In the genomic region with DNA sequence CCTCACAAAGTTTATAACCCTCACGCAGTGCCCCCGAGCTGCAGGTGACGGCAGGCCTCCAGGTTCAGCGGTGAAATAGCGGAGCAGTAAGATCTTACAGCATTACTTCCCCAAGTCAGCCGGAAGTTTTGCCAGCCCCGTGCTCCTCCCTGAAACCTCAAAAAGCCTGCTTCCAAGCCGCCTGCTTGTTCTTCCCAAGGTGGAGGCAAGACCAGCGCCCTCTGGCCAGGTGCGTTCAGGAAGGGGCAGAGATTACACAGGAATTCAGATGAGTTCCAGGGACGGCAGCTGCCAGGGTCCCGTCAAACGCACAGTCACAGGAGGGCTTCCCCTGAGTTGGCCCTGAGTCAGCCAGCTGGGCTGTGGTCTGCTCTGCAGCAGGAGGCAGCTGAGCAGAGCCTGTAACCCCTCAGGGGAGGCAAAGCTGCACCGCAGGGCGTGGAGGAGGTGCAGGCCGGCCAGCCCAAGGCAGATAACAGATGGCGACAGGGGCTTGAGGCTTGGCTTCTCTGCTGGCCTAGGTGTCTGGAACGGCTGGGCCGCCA, we compare ENCODE assay signal across 9 cellular contexts.
A peak's percentile ranks its signal among the peaks of the same experiment; 100 is the strongest.
DNase-seq lines count a peak whose midpoint lies in the region; ATAC-seq and TF ChIP-seq lines count a peak whose summit lies in the region.
"Had no signal": no experiment of that assay in that cellular context is flagged by ENCODE, and none has a peak within 500 bp of the region (broad histone marks: within the 10 kb centered on the region; RNA-seq: fewer than 3 reads in every experiment).

No MANE protein-coding gene starts in this region.

- H3K4me3 Mint-ChIP-seq in activated CD4-positive, alpha-beta T cell treated with anti-CD3 and anti-CD28 coated beads for 36 hours = no peak overlapping the region
- H3K4me3 Mint-ChIP-seq in T-cell (peak overlapping the region in 2 of 3 donors; percentile 21 to 51), Calu3 (ENCODE audit: low read depth, unreplicated experiment) (no peak overlapping the region)
- peak overlapping the region; percentile 85 for H3K4me3 Mint-ChIP-seq in stimulated activated memory B cell treated with anti-CD40 and anti-IgM and Interleukin-4, amounts not matched to agents 10 μg/mL and 1 μg/mL and 100 μg/mL, for 72 hours

- H3K36me3 ChIP-seq in colonic mucosa = no peaks in the 10 kb centered on the region

- ATAC-seq in activated CD4-positive, alpha-beta T cell treated with anti-CD3 and anti-CD28 coated beads for 36 hours = peak; percentile 68
- ATAC-seq in HG03060 (IDR thresholded peaks at IDR 0.05; ENCODE audit: low read depth, unreplicated experiment) (peak; percentile 48), T-cell (replicated peaks in 1 of 4) (peak; percentile 60 to 77 (median 68))
- peak; percentile 96 for ATAC-seq in stimulated activated memory B cell treated with anti-CD40 and anti-IgM and Interleukin-4, amounts not matched to agents 10 μg/mL and 1 μg/mL and 100 μg/mL, for 72 hours

- peaks cover 11% of the 10 kb centered on the region for H3K4me1 Mint-ChIP-seq in activated CD4-positive, alpha-beta T cell treated with anti-CD3 and anti-CD28 coated beads for 36 hours
- peaks cover 9 to 12% (median 12%) of the 10 kb centered on the region in 3 donors for H3K4me1 Mint-ChIP-seq in T-cell
- peaks cover 42% of the 10 kb centered on the region for H3K4me1 Mint-ChIP-seq in stimulated activated memory B cell treated with anti-CD40 and anti-IgM and Interleukin-4, amounts not matched to agents 10 μg/mL and 1 μg/mL and 100 μg/mL, for 72 hours
- H3K4me1 Mint-ChIP-seq in Calu3 (ENCODE audit: low read depth, unreplicated experiment) = no peaks in the 10 kb centered on the region

- intact Hi-C loops in activated CD4-positive, alpha-beta T cell treated with anti-CD3 and anti-CD28 coated beads for 36 hours (cut with DNase I, micrococcal nuclease) = no loop called here
- intact Hi-C loops in colonic mucosa (cut with DNase I) (no loop called here), Calu3 (cut with micrococcal nuclease; ENCODE audit: unreplicated experiment) (no loop called here)

- no peaks in the 10 kb centered on the region for H3K27me3 ChIP-seq in colonic mucosa

- no peak overlapping the region for H3K27ac Mint-ChIP-seq in activated CD4-positive, alpha-beta T cell treated with anti-CD3 and anti-CD28 coated beads for 36 hours
- H3K27ac Mint-ChIP-seq in T-cell = no peak overlapping the region
- H3K27ac Mint-ChIP-seq in stimulated activated memory B cell treated with anti-CD40 and anti-IgM and Interleukin-4, amounts not matched to agents 10 μg/mL and 1 μg/mL and 100 μg/mL, for 72 hours = peak overlapping the region; percentile 65
- no peak overlapping the region for H3K27ac Mint-ChIP-seq in Calu3 (ENCODE audit: unreplicated experiment)

- CTCF ChIA-PET in activated CD4-positive, alpha-beta T cell treated with anti-CD3 and anti-CD28 coated beads for 36 hours (lab: Charles Lee) = interaction anchor here (0.5 to 1.2 kb wide), 2 partner anchors 24 to 159 kb away, joined by 3 to 4 read pairs; no protein-coding TSS in a partner anchor
- CTCF ChIA-PET in T-cell (lab: Charles Lee) (no interaction called here), Calu3 (lab: Charles Lee) (no interaction called here)

- TF ChIP-seq CTCF in colonic mucosa (IDR thresholded peaks at IDR 0.05) (no peak), Calu3 (IDR thresholded peaks at IDR 0.05; ENCODE audit: unreplicated experiment) (no peak)

- no peak overlapping the region for H3K4me3 ChIP-seq in colonic mucosa

- H3K4me1 ChIP-seq in colonic mucosa = no peaks in the 10 kb centered on the region

- H3K27me3 Mint-ChIP-seq in activated CD4-positive, alpha-beta T cell treated with anti-CD3 and anti-CD28 coated beads for 36 hours = no peaks in the 10 kb centered on the region
- H3K27me3 Mint-ChIP-seq in T-cell (peaks cover 10 to 13% of the 10 kb centered on the region in 2 donors), Calu3 (ENCODE audit: unreplicated experiment) (peaks cover 32% of the 10 kb centered on the region)
- peaks cover 23% of the 10 kb centered on the region for H3K27me3 Mint-ChIP-seq in stimulated activated memory B cell treated with anti-CD40 and anti-IgM and Interleukin-4, amounts not matched to agents 10 μg/mL and 1 μg/mL and 100 μg/mL, for 72 hours

- peak overlapping the region in 1 of 2 donors; percentile 39 for H3K9ac ChIP-seq in colonic mucosa (ENCODE audit: low read depth in 2 of 2, low read length in 2 of 2)

- POLR2A ChIA-PET in activated CD4-positive, alpha-beta T cell treated with anti-CD3 and anti-CD28 coated beads for 36 hours (lab: Charles Lee) = no interaction called here
- POLR2A ChIA-PET in T-cell (lab: Charles Lee) = no interaction called here

- DNase-seq in activated CD4-positive, alpha-beta T cell treated with anti-CD3 and anti-CD28 coated beads for 36 hours = peak; percentile 49
- no peak for DNase-seq in activated CD4-positive, alpha-beta T cell treated with anti-CD3 and anti-CD28 coated beads, Interleukin-2, amount 50 U/mL, for 4 hours
- DNase-seq in T-cell = peak in 4 of 34 experiments; percentile 5 to 37 (median 15)
- no peak for DNase-seq in colonic mucosa
- no peak for DNase-seq in NCI-H1092 (lab: John Stamatoyannopoulos, UW)
- DNase-seq in Calu3 = no peak

- no peak overlapping the region for H3K27ac ChIP-seq in colonic mucosa
- H3K27ac ChIP-seq: epithelial cell of prostate had no signal

- H3K36me3 Mint-ChIP-seq in activated CD4-positive, alpha-beta T cell treated with anti-CD3 and anti-CD28 coated beads for 36 hours (ENCODE audit: low read depth) = no peaks in the 10 kb centered on the region
- H3K36me3 Mint-ChIP-seq in T-cell (peaks cover 5% of the 10 kb centered on the region), Calu3 (ENCODE audit: insufficient read depth, unreplicated experiment) (no peaks in the 10 kb centered on the region)
- H3K36me3 Mint-ChIP-seq in stimulated activated memory B cell treated with anti-CD40 and anti-IgM and Interleukin-4, amounts not matched to agents 10 μg/mL and 1 μg/mL and 100 μg/mL, for 72 hours = no peaks in the 10 kb centered on the region

- no TSS peak for BruUV-seq in Calu3 (replicated peaks; lab: Mats Ljungman, UMichigan)

- no peaks in the 10 kb centered on the region for H3K9me3 Mint-ChIP-seq in activated CD4-positive, alpha-beta T cell treated with anti-CD3 and anti-CD28 coated beads for 36 hours (ENCODE audit: low read depth)
- H3K9me3 Mint-ChIP-seq in T-cell (no peaks in the 10 kb centered on the region), Calu3 (ENCODE audit: low read depth, unreplicated experiment) (no peaks in the 10 kb centered on the region)
- no peaks in the 10 kb centered on the region for H3K9me3 Mint-ChIP-seq in stimulated activated memory B cell treated with anti-CD40 and anti-IgM and Interleukin-4, amounts not matched to agents 10 μg/mL and 1 μg/mL and 100 μg/mL, for 72 hours

- no peaks in the 10 kb centered on the region for H3K9me3 ChIP-seq in colonic mucosa

Comparison
In these comparisons a context has a peak if more than half of its experiments do, and no peak if none do; other contexts are left out.
1. H3K4me3 Mint-ChIP-seq: peak in T-cell (2 of 3) and stimulated activated memory B cell treated with anti-CD40 and anti-IgM and Interleukin-4, amounts not matched to agents 10 μg/mL and 1 μg/mL and 100 μg/mL, for 72 hours (single experiment); none in activated CD4-positive, alpha-beta T cell treated with anti-CD3 and anti-CD28 coated beads for 36 hours (single experiment) and Calu3 (single experiment).
2. Peak in every context shown above with its lines, with median percentiles within 50 percentile points of each other: ATAC-seq.